Comparison of ENCODE assay signal across 1 cellular context in the genomic region with DNA sequence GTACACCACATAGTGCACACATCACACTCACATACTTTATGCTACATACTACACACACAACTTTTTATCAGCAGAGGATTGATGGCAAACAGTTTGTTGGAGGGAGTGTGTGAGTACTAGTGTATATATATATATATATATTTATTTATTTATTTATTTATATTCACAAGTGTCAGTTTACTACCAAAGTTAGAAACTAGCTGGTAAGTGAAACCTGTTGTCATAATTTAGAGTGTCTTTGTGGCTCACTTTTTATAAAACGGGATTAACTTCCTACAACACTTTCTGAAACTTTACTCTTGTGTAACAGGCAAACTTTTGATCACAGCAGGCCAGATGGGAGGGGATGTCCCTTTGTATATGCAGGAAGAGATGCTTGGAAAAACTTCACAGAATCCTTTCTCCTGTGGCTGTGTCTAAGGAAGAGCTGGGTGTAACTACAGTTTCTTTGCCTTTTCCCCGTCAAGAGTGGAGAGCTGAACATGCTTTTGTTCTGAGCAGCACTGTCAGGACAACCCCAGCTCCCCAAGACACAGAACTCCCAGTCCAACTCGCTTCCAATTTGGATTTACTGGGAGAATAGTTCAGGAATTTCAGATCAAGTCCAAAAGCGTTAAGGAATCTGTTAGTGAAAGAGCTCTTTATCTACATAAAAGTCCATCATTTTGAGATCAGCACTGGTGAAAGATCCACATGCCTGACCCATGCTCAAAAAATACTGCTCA.
TF ChIP-seq lines count a peak whose summit lies in the region.

No MANE protein-coding gene starts in this region.

TF ChIP-seq in HepG2, 621 proteins besides CTCF, POLR2A, EP300 and RAD21:
- TF ChIP-seq ZNF607 (CRISPR knock-in tag; IDR thresholded peaks at IDR 0.05; ENCODE audit: borderline replicate concordance) (no peak), NKX3-1 (CRISPR knock-in tag; IDR thresholded peaks at IDR 0.05) (no peak), NFATC3 (CRISPR knock-in tag; IDR thresholded peaks at IDR 0.05) (no peak), ZFYVE20 (CRISPR knock-in tag; IDR thresholded peaks at IDR 0.05; ENCODE audit: borderline replicate concordance, low read depth) (no peak), IKZF4 (CRISPR knock-in tag; IDR thresholded peaks at IDR 0.05; ENCODE audit: borderline replicate concordance, low read depth, not compliant biosample characterization) (no peak), NBN (conservative IDR thresholded peaks at IDR 0.05) (no peak), MAF1 (CRISPR knock-in tag; IDR thresholded peaks at IDR 0.05; ENCODE audit: borderline replicate concordance) (no peak), ZNF652 (CRISPR knock-in tag; IDR thresholded peaks at IDR 0.05; ENCODE audit: borderline replicate concordance, low read depth) (no peak), DMAP1 (CRISPR knock-in tag; IDR thresholded peaks at IDR 0.05) (no peak), RORA (CRISPR knock-in tag; IDR thresholded peaks at IDR 0.05) (no peak), KDM2A (CRISPR knock-in tag; IDR thresholded peaks at IDR 0.05; ENCODE audit: borderline replicate concordance, low read depth) (no peak), ZNF501 (CRISPR knock-in tag; IDR thresholded peaks at IDR 0.05) (no peak), ARNTL (CRISPR knock-in tag; IDR thresholded peaks at IDR 0.05) (no peak), ZNF335 (CRISPR knock-in tag; IDR thresholded peaks at IDR 0.05) (no peak)
- TF ChIP-seq, protein P1, sequence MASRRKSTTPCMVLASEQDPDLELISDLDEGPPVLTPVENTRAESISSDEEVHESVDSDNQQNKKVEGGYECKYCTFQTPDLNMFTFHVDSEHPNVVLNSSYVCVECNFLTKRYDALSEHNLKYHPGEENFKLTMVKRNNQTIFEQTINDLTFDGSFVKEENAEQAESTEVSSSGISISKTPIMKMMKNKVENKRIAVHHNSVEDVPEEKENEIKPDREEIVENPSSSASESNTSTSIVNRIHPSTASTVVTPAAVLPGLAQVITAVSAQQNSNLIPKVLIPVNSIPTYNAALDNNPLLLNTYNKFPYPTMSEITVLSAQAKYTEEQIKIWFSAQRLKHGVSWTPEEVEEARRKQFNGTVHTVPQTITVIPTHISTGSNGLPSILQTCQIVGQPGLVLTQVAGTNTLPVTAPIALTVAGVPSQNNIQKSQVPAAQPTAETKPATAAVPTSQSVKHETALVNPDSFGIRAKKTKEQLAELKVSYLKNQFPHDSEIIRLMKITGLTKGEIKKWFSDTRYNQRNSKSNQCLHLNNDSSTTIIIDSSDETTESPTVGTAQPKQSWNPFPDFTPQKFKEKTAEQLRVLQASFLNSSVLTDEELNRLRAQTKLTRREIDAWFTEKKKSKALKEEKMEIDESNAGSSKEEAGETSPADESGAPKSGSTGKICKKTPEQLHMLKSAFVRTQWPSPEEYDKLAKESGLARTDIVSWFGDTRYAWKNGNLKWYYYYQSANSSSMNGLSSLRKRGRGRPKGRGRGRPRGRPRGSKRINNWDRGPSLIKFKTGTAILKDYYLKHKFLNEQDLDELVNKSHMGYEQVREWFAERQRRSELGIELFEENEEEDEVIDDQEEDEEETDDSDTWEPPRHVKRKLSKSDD (CRISPR knock-in tag; IDR thresholded peaks at IDR 0.05; ENCODE audit: low read depth), result no peak
- TF ChIP-seq, protein P2, sequence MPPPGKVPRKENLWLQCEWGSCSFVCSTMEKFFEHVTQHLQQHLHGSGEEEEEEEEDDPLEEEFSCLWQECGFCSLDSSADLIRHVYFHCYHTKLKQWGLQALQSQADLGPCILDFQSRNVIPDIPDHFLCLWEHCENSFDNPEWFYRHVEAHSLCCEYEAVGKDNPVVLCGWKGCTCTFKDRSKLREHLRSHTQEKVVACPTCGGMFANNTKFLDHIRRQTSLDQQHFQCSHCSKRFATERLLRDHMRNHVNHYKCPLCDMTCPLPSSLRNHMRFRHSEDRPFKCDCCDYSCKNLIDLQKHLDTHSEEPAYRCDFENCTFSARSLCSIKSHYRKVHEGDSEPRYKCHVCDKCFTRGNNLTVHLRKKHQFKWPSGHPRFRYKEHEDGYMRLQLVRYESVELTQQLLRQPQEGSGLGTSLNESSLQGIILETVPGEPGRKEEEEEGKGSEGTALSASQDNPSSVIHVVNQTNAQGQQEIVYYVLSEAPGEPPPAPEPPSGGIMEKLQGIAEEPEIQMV (CRISPR knock-in tag; IDR thresholded peaks at IDR 0.05; ENCODE audit: low read depth), result no peak
- TF ChIP-seq, protein P3, sequence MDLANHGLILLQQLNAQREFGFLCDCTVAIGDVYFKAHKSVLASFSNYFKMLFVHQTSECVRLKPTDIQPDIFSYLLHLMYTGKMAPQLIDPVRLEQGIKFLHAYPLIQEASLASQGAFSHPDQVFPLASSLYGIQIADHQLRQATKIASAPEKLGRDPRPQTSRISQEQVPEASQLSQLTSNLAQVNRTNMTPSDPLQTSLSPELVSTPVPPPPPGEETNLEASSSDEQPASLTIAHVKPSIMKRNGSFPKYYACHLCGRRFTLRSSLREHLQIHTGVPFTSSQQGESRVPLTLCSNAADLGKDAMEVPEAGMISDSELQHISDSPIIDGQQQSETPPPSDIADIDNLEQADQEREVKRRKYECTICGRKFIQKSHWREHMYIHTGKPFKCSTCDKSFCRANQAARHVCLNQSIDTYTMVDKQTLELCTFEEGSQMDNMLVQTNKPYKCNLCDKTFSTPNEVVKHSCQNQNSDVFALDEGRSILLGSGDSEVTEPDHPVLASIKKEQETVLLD (CRISPR knock-in tag; IDR thresholded peaks at IDR 0.05; ENCODE audit: low read depth), result no peak
- TF ChIP-seq, protein P4, sequence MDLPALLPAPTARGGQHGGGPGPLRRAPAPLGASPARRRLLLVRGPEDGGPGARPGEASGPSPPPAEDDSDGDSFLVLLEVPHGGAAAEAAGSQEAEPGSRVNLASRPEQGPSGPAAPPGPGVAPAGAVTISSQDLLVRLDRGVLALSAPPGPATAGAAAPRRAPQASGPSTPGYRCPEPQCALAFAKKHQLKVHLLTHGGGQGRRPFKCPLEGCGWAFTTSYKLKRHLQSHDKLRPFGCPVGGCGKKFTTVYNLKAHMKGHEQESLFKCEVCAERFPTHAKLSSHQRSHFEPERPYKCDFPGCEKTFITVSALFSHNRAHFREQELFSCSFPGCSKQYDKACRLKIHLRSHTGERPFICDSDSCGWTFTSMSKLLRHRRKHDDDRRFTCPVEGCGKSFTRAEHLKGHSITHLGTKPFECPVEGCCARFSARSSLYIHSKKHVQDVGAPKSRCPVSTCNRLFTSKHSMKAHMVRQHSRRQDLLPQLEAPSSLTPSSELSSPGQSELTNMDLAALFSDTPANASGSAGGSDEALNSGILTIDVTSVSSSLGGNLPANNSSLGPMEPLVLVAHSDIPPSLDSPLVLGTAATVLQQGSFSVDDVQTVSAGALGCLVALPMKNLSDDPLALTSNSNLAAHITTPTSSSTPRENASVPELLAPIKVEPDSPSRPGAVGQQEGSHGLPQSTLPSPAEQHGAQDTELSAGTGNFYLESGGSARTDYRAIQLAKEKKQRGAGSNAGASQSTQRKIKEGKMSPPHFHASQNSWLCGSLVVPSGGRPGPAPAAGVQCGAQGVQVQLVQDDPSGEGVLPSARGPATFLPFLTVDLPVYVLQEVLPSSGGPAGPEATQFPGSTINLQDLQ (CRISPR knock-in tag; IDR thresholded peaks at IDR 0.05), result no peak
